Comparison of ENCODE assay signal across 9 cellular contexts in genomic region chr4:36242629-36243354, GRCh38. TPM values are rescaled to one million over a fixed set of nuclear protein-coding genes. Genes with fewer than 3 reads are reported as not detected.
DNase-seq lines count a peak whose midpoint lies in the region; ATAC-seq and TF ChIP-seq lines count a peak whose summit lies in the region.
"Had no signal": no experiment of that assay in that cellular context is flagged by ENCODE, and none has a peak within 500 bp of the region (broad histone marks: within the 10 kb centered on the region; RNA-seq: fewer than 3 reads in every experiment).

No MANE protein-coding gene starts in this region.

- no peaks in the 10 kb centered on the region for H3K36me3 Mint-ChIP-seq in Caco-2 (ENCODE audit: insufficient read depth, unreplicated experiment)

- CTCF ChIA-PET in Caco-2 (lab: Charles Lee), result no interaction called here

- H3K36me3 ChIP-seq in Caco-2 (ENCODE audit: control insufficient read depth, insufficient read depth, low read length) (no peaks in the 10 kb centered on the region), OCI-LY3 (replicated peaks; ENCODE audit: low read depth, low read length) (peaks cover 24% of the 10 kb centered on the region), endocrine pancreas (ENCODE audit: control insufficient read depth, insufficient read depth, low read length) (no peaks in the 10 kb centered on the region), tibial artery (no peaks in the 10 kb centered on the region)

- H3K9me3 ChIP-seq in Caco-2 (no peaks in the 10 kb centered on the region), OCI-LY3 (ENCODE audit: insufficient read depth, low read length) (no peaks in the 10 kb centered on the region), endocrine pancreas (ENCODE audit: control insufficient read depth, low read length) (no peaks in the 10 kb centered on the region), tibial artery (no peaks in the 10 kb centered on the region)

- no peak for ATAC-seq in omental fat pad (ENCODE audit: low FRiP score)
- no peak for ATAC-seq in HG03521 (IDR thresholded peaks at IDR 0.05; ENCODE audit: unreplicated experiment)

- peaks cover 65% of the 10 kb centered on the region for H3K79me2 ChIP-seq in OCI-LY3 (ENCODE audit: low read length)

- peak overlapping the region; percentile 58 for H3K27ac ChIP-seq in OCI-LY3 (ENCODE audit: low read length)
- no peak overlapping the region for H3K27ac ChIP-seq in tibial artery

- H3K9ac ChIP-seq in OCI-LY3 (ENCODE audit: low read length) (peak overlapping the region; percentile 82), endocrine pancreas (ENCODE audit: control insufficient read depth, insufficient read depth, low read length) (no peak overlapping the region)

- no peaks in the 10 kb centered on the region for H3K4me1 Mint-ChIP-seq in Caco-2 (ENCODE audit: low read depth, unreplicated experiment)

- H3K4me1 ChIP-seq in Caco-2 (0 out of 2 replicates have a peak, but pooled peaks cover 3% of the 10 kb centered on the region), OCI-LY3 (ENCODE audit: low read length) (peaks cover 43% of the 10 kb centered on the region), endocrine pancreas (ENCODE audit: control insufficient read depth, insufficient read depth, low read length) (no peaks in the 10 kb centered on the region), tibial artery (peaks cover 0 to 7% (median 4%) of the 10 kb centered on the region in 4 donors)

- POLR2A ChIA-PET in Caco-2 (lab: Charles Lee), result no interaction called here

- H3K27me3 Mint-ChIP-seq in Caco-2 (ENCODE audit: insufficient read depth, unreplicated experiment), result no peaks in the 10 kb centered on the region

- peak overlapping the region; percentile 79 for H3K4me2 ChIP-seq in OCI-LY3 (ENCODE audit: low read length)

- DNase-seq in Caco-2 (no peak), omental fat pad (ENCODE audit: low spot score) (peak; percentile 41), epidermal melanocyte (ENCODE audit: insufficient read length, low spot score) (no peak), H4 (ENCODE audit: low spot score) (no peak), tibial artery (no peak)

- no peak for TF ChIP-seq CTCF in Caco-2 (IDR thresholded peaks at IDR 0.05; ENCODE audit: insufficient read depth in 1 of 2, low read depth in 1 of 2, low read length in 1 of 2, severe bottlenecking in 1 of 2, unreplicated experiment in 1 of 2)
- no peak for TF ChIP-seq CTCF in OCI-LY3 (IDR thresholded peaks at IDR 0.05; ENCODE audit: low read depth, low read length)
- no peak for TF ChIP-seq CTCF in omental fat pad (IDR thresholded peaks at IDR 0.05)
- no peak for TF ChIP-seq CTCF in tibial artery (IDR thresholded peaks at IDR 0.05)

- no peak overlapping the region for H3K27ac Mint-ChIP-seq in Caco-2 (ENCODE audit: unreplicated experiment)

- H2AFZ ChIP-seq in OCI-LY3 (ENCODE audit: low read depth, low read length), result no peak overlapping the region

- intact Hi-C loops in Caco-2 (cut with micrococcal nuclease; ENCODE audit: unreplicated experiment), result loop anchor here (1.0 kb wide), 1 partner anchor 7 kb away; no protein-coding TSS in a partner anchor
- intact Hi-C loops in tibial artery (cut with DNase I; ENCODE audit: low total_unique reads), result no loop called here

- H3K27me3 ChIP-seq in Caco-2 (replicated peaks; ENCODE audit: control insufficient read depth, insufficient read depth, low read length) (no peaks in the 10 kb centered on the region), OCI-LY3 (ENCODE audit: low read depth, low read length) (no peaks in the 10 kb centered on the region), endocrine pancreas (ENCODE audit: control insufficient read depth, insufficient read depth, low read length) (no peaks in the 10 kb centered on the region), tibial artery (peaks cover 0 to 12% of the 10 kb centered on the region in 2 donors)

- H3K4me3 ChIP-seq in Caco-2 (ENCODE audit: low read depth, low read length), result no peak overlapping the region
- peak overlapping the region; percentile 79 for H3K4me3 ChIP-seq in OCI-LY3 (ENCODE audit: low read length)
- peak overlapping the region; percentile 86 for H3K4me3 ChIP-seq in endocrine pancreas (ENCODE audit: control insufficient read depth, insufficient read depth, low read length)
- no peak overlapping the region for H3K4me3 ChIP-seq in tibial artery

- no peaks in the 10 kb centered on the region for H3K9me3 Mint-ChIP-seq in Caco-2 (ENCODE audit: unreplicated experiment)

- BruUV-seq in Caco-2 (replicated peaks; lab: Mats Ljungman, UMichigan), result TSS peak; percentile 48

- 0 out of 2 replicates have a peak, but pooled peaks cover 12% of the 10 kb centered on the region for H4K20me1 ChIP-seq in OCI-LY3 (ENCODE audit: insufficient read depth, low read length)

- H3K4me3 Mint-ChIP-seq in Caco-2 (ENCODE audit: unreplicated experiment), result peak overlapping the region; percentile 81

RNA-seq across cellular contexts. Expression of gene ARAP2, which starts 1.5 kb away (rescaled TPM):
- total RNA-seq in Caco-2 (2022), result 3.9 TPM in 2 replicates
- total RNA-seq in omental fat pad, result 100 to 1,000 TPM in 2 of 4 donors, 10 to 100 TPM in 2; 21.6 to 138 (median 72.3) TPM
- total RNA-seq in H4 (2014; rRNA removed; shearing (Covaris generic)), result 7.3 and 18.8 TPM in 2 replicates
- total RNA-seq: endothelial cell of umbilical vein had no signal

RNA-seq across cellular contexts. Expression of gene DTHD1, which starts 38.6 kb away (rescaled TPM):
- not detected in 2 replicates for total RNA-seq in Caco-2 (2022)
- 1 to 10 TPM in 3 of 4 donors, under 1 TPM in 1; 0.84 to 3.0 (median 1.2) TPM for total RNA-seq in omental fat pad
- total RNA-seq in H4 (2014; rRNA removed; shearing (Covaris generic)), result not detected in 2 replicates
- total RNA-seq: endothelial cell of umbilical vein had no signal

Comparison
In these comparisons a context has a peak if more than half of its experiments do, and no peak if none do; other contexts are left out.
1. H3K4me3 ChIP-seq: peak in OCI-LY3 (single experiment) and endocrine pancreas (single experiment); none in Caco-2 (single experiment) and tibial artery (0 of 2).